In genomic region chr1:207056673-207057072, GRCh38 we compare ENCODE assay signal across 31 cellular contexts. TPM values are rescaled to one million over a fixed set of nuclear protein-coding genes. Genes with fewer than 3 reads are reported as not detected.
DNase-seq lines count a peak whose midpoint lies in the region; ATAC-seq, FAIRE-seq and TF ChIP-seq lines count a peak whose summit lies in the region.
"Had no signal": no experiment of that assay in that cellular context is flagged by ENCODE, and none has a peak within 500 bp of the region (broad histone marks: within the 10 kb centered on the region; RNA-seq: fewer than 3 reads in every experiment).

No MANE protein-coding gene starts in this region.

- TF ChIP-seq CTCF in heart right ventricle (IDR thresholded peaks at IDR 0.05), result no peak
- TF ChIP-seq CTCF in pancreas (IDR thresholded peaks at IDR 0.05), result no peak
- no peak for TF ChIP-seq CTCF in upper lobe of right lung (IDR thresholded peaks at IDR 0.05)

- no peak for TF ChIP-seq POLR2A in erythroblast (IDR thresholded peaks at IDR 0.05; ENCODE audit: low read length)

- peak overlapping the region in 7 of 10 donors; percentile 1 to 23 (median 8) for H3K4me3 ChIP-seq in heart right ventricle
- H3K4me3 ChIP-seq in pancreas, result no peak overlapping the region
- no peak overlapping the region for H3K4me3 ChIP-seq in upper lobe of right lung
- H3K4me3 ChIP-seq: A549, GM23248, thoracic aorta had no signal

- ATAC-seq in heart right ventricle (no peak), Right ventricle myocardium superior (ENCODE audit: poor library complexity) (no peak), pancreas (peak in 1 of 4 donors; percentile 5), upper lobe of right lung (no peak), GM19467 (IDR thresholded peaks at IDR 0.05; ENCODE audit: unreplicated experiment) (no peak)
- ATAC-seq: A549; activated naive CD4-positive, alpha-beta T cell treated with anti-CD3 and anti-CD28 coated beads, Interleukin-2, amount 50 U/mL, for 72 hours had no signal

- DNase-seq in heart right ventricle, result no peak
- no peak for DNase-seq in Right ventricle myocardium superior
- DNase-seq in left kidney (ENCODE audit: low read depth, low spot score), result peak; percentile 37
- no peak for DNase-seq in pancreas
- no peak for DNase-seq in upper lobe of right lung
- DNase-seq in NCI-H526 (lab: John Stamatoyannopoulos, UW), result no peak
- DNase-seq in erythroblast (lab: John Stamatoyannopoulos, UW), result no peak
- DNase-seq: activated CD4-positive, alpha-beta memory T cell treated with anti-CD3 and anti-CD28 coated beads, Interleukin-2, amount 10 ng/mL, durations not matched to agents 7 days and 5 days; activated CD4-positive, CD25-positive, alpha-beta regulatory T cell treated with anti-CD3 and anti-CD28 coated beads, Interleukin-2, amount 50 U/mL, for 72 hours; aorta; caudate nucleus; CD8-positive, alpha-beta memory T cell; glutamatergic neuron; GM23248; NCI-H1436; NCI-H524; occipital lobe; retina; stimulated activated CD4-positive, alpha-beta T cell treated with anti-CD3 and anti-CD28 coated beads, Interleukin-12 subunit alpha, Interleukin-12 subunit beta, amount 100 ng/mL, for 4 hours; stimulated activated CD4-positive, alpha-beta T cell treated with anti-CD3 and anti-CD28 coated beads, Interleukin-4, amount 100 ng/mL, for 24 hours; stimulated activated naive CD4-positive, alpha-beta T cell had no signal

- H3K36me3 ChIP-seq in heart right ventricle, result peaks cover 0 to 29% (median 0%) of the 10 kb centered on the region in 9 donors
- H3K36me3 ChIP-seq in pancreas, result no peaks in the 10 kb centered on the region
- H3K36me3 ChIP-seq in upper lobe of right lung, result peaks cover 6% of the 10 kb centered on the region
- H3K36me3 ChIP-seq: thoracic aorta had no signal

- H3K27ac ChIP-seq in heart right ventricle (peak overlapping the region in 8 of 10 donors; percentile 4 to 94 (median 93)), pancreas (peak overlapping the region; percentile 10 to 60 (median 34)), upper lobe of right lung (peak overlapping the region; percentile 61)
- H3K27ac ChIP-seq: A549, GM23248, thoracic aorta had no signal

- H3K27me3 ChIP-seq in heart right ventricle, result no peaks in the 10 kb centered on the region
- H3K27me3 ChIP-seq in pancreas, result no peaks in the 10 kb centered on the region
- H3K27me3 ChIP-seq in upper lobe of right lung, result no peaks in the 10 kb centered on the region

- 72 to 73% methylated on average over 6 of the region's 6 CpGs for WGBS in heart right ventricle, 2 donors
- WGBS in pancreas, 2 donors, result 60 to 67% methylated on average over 6 of the region's 6 CpGs

- intact Hi-C loops in heart right ventricle (cut with DNase I) (no loop called here), Right ventricle myocardium superior (cut with DNase I) (no loop called here), pancreas (cut with DNase I) (no loop called here), upper lobe of right lung (cut with DNase I) (no loop called here)

- H3K9me3 ChIP-seq in heart right ventricle, result no peaks in the 10 kb centered on the region
- no peaks in the 10 kb centered on the region for H3K9me3 ChIP-seq in pancreas
- H3K9me3 ChIP-seq in upper lobe of right lung, result no peaks in the 10 kb centered on the region
- H3K9me3 ChIP-seq: A549, thoracic aorta had no signal

- no peak for FAIRE-seq in pancreas (lab: Jason Lieb, UNC)
- FAIRE-seq: A549 had no signal

- H3K4me1 ChIP-seq in heart right ventricle (peaks cover 8 to 77% (median 33%) of the 10 kb centered on the region in 9 donors), pancreas (peaks cover 0 to 13% (median 4%) of the 10 kb centered on the region in 3 donors), upper lobe of right lung (peaks cover 7% of the 10 kb centered on the region)

RNA-seq across cellular contexts. Expression of gene PFKFB2, which starts 3.6 kb away (rescaled TPM):
- total RNA-seq in heart right ventricle (100 to 1,000 TPM in 5 of 10 donors, 10 to 100 TPM in 5; 45.3 to 161 (median 89.5) TPM), Right ventricle myocardium superior (77.9 TPM), pancreas (10 to 100 TPM in 3 of 6 donors, 1 to 10 TPM in 3; 4.4 to 19.6 (median 9.9) TPM), upper lobe of right lung (49.9 TPM)
- polyA plus RNA-seq in heart right ventricle (10 to 100 TPM in 1 of 2 donors, 1 to 10 TPM in 1; 5.2 to 41.4 TPM), pancreas (10 to 100 TPM in 1 of 2 donors, 1 to 10 TPM in 1; 8.0 to 28.5 TPM)

RNA-seq across cellular contexts. Expression of gene YOD1, which starts 5.7 kb away (rescaled TPM):
- total RNA-seq in heart right ventricle, result 1 to 10 TPM; 4.1 to 9.1 (median 5.9) TPM
- polyA plus RNA-seq in heart right ventricle, result 1 to 10 TPM; 2.6 to 3.7 TPM
- 4.0 TPM for total RNA-seq in Right ventricle myocardium superior
- 1 to 10 TPM; 1.8 to 4.0 (median 2.3) TPM for total RNA-seq in pancreas
- 1 to 10 TPM; 1.1 to 2.4 TPM for polyA plus RNA-seq in pancreas
- total RNA-seq in upper lobe of right lung, result 7.0 TPM

RNA-seq across cellular contexts. Expression of gene C1orf116, which starts 24.1 kb away (rescaled TPM):
- total RNA-seq in heart right ventricle (1 to 10 TPM in 1 of 10 donors, under 1 TPM in 9; 0.36 to 1.5 (median 0.65) TPM), Right ventricle myocardium superior (0.81 TPM), pancreas (10 to 100 TPM in 4 of 6 donors, 1 to 10 TPM in 2; 7.8 to 26.9 (median 10.1) TPM), upper lobe of right lung (128 TPM)
- polyA plus RNA-seq in heart right ventricle (under 1 TPM; 0.07 to 0.16 TPM), pancreas (10 to 100 TPM in 1 of 2 donors, 1 to 10 TPM in 1; 9.4 to 11.7 TPM)
- total RNA-seq: activated T-helper 2 cell treated with anti-CD3 and anti-CD28 coated beads, Interferon-gamma antibody, Interleukin-2, Interleukin-4, amounts not matched to agents 10 μg/mL and 5 μg/mL and 100 μg/mL, durations not matched to agents 14 hours and 24 hours and 36 hours; CD8-positive, alpha-beta memory T cell; dermis microvascular lymphatic vessel endothelial cell; G401; GM23248; M059J; occipital lobe had no signal
- polyA plus RNA-seq: CD8-positive, alpha-beta memory T cell; GM23248 had no signal

RNA-seq across cellular contexts. Expression of gene C4BPB, which starts 32.0 kb away (rescaled TPM):
- 1 to 10 TPM in 1 of 10 donors, under 1 TPM in 2, not detected in 7; 0.49 to 1.7 (median 0.57) TPM for total RNA-seq in heart right ventricle
- under 1 TPM in 1 of 2 donors, not detected in 1; 0.06 TPM for polyA plus RNA-seq in heart right ventricle
- 0.46 TPM for total RNA-seq in Right ventricle myocardium superior
- 1 to 10 TPM; 1.6 to 6.3 (median 3.1) TPM for total RNA-seq in pancreas
- polyA plus RNA-seq in pancreas, result 10 to 100 TPM in 1 of 2 donors, 1 to 10 TPM in 1; 7.0 to 34.1 TPM
- 6.6 TPM for total RNA-seq in upper lobe of right lung
- total RNA-seq: G401, GM23248, lower leg skin, M059J, myocyte, occipital lobe had no signal
- polyA plus RNA-seq: CD8-positive, alpha-beta memory T cell; GM23248 had no signal

RNA-seq across cellular contexts. Expression of gene C4BPA, which starts 47.4 kb away (rescaled TPM):
- total RNA-seq in heart right ventricle (not detected), Right ventricle myocardium superior (0.08 TPM), pancreas (10 to 100 TPM in 1 of 6 donors, 1 to 10 TPM in 5; 1.4 to 15.4 (median 7.7) TPM), upper lobe of right lung (175 TPM)
- polyA plus RNA-seq in heart right ventricle (not detected), pancreas (10 to 100 TPM in 1 of 2 donors, 1 to 10 TPM in 1; 7.2 to 11.9 TPM)
- total RNA-seq: activated CD4-positive, alpha-beta memory T cell treated with anti-CD3 and anti-CD28 coated beads, Interleukin-2, amount 10 ng/mL, durations not matched to agents 7 days and 5 days; activated naive CD4-positive, alpha-beta T cell treated with anti-CD3 and anti-CD28 coated beads, Interleukin-2, amount 50 U/mL, for 72 hours; activated T-helper 2 cell treated with anti-CD3 and anti-CD28 coated beads, Interferon-gamma antibody, Interleukin-2, Interleukin-4, amounts not matched to agents 10 μg/mL and 5 μg/mL and 100 μg/mL, durations not matched to agents 14 hours and 24 hours and 36 hours; CD8-positive, alpha-beta memory T cell; dermis microvascular lymphatic vessel endothelial cell; G401; GM23248; lower leg skin; myocyte; occipital lobe had no signal
- polyA plus RNA-seq: CD8-positive, alpha-beta memory T cell; GM23248 had no signal

Comparison
In these comparisons a context has a peak if more than half of its experiments do, and no peak if none do; other contexts are left out.
1. H3K27ac ChIP-seq: peak in every context shown above with its lines; median percentile 93 in heart right ventricle; 61 in upper lobe of right lung; 34 in pancreas.
2. H3K4me3 ChIP-seq: peak in heart right ventricle (7 of 10); none in pancreas (0 of 4) and upper lobe of right lung (single experiment).